Comparison of ENCODE assay signal across 9 cellular contexts in the genomic region with DNA sequence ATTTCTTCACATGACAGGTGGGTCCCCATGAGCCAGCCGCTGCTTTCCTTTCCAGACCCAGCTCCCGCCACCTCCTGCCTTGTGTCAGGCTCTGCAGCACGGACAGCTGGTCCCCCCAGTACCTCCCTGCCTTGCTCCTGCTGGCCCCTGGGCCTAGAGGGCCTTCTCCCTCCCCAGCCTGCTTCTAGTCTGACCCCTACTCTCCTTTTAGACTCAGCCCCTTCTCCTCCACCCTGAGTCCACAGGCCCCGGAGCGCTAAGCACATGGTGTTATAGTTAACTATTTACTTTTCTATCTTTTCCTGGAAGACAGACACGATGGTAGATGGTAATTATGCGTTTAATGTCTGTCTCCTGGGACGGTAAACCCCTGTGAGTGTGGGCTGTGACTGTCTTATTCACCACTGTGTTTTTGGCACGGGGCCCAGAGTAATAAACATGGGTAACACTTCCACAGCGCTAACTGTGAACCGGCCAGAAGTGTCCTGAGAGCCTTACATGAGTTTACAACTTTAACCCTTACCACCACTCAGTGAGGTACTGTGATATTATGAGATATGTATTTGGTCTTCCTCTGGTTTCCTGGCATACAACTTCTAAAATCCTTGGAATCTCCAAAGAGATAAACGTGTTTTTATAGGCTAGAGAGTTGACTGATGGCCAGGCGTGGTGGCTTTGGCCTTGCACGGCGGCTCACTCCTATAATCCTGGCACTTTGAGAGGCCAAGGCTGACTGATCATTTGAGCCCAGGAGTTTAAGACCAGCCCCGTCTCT. TPM values are rescaled to one million over a fixed set of nuclear protein-coding genes. Genes with fewer than 3 reads are reported as not detected.
DNase-seq lines count a peak whose midpoint lies in the region; ATAC-seq lines count a peak whose summit lies in the region.
"Had no signal": no experiment of that assay in that cellular context is flagged by ENCODE, and none has a peak within 500 bp of the region (broad histone marks: within the 10 kb centered on the region; RNA-seq: fewer than 3 reads in every experiment).

No MANE protein-coding gene starts in this region.

- 49 to 50% methylated on average over 16 of the region's 16 CpGs for WGBS in aorta, 2 donors

- no peak overlapping the region for H3K27ac ChIP-seq in aorta (ENCODE audit: low read depth in 1 of 2, low read length in 2 of 2)
- no peak overlapping the region for H3K27ac ChIP-seq in CD4-positive, alpha-beta memory T cell (ENCODE audit: low read depth, low read length)
- H3K27ac ChIP-seq: 22Rv1 had no signal

- H3K4me1 ChIP-seq in aorta (ENCODE audit: control insufficient read depth in 1 of 2, insufficient read depth in 2 of 2, low read length in 2 of 2), result no peaks in the 10 kb centered on the region
- H3K4me1 ChIP-seq in CD4-positive, alpha-beta memory T cell (ENCODE audit: insufficient read depth, low read length), result no peaks in the 10 kb centered on the region

- H3K4me3 ChIP-seq in aorta (ENCODE audit: low read length in 2 of 2), result no peak overlapping the region
- no peak overlapping the region for H3K4me3 ChIP-seq in CD4-positive, alpha-beta memory T cell (ENCODE audit: low read length in 2 of 2)

- no peaks in the 10 kb centered on the region for H3K27me3 ChIP-seq in aorta (ENCODE audit: control insufficient read depth in 1 of 2, insufficient read depth in 2 of 2, low read length in 1 of 2)
- H3K27me3 ChIP-seq in CD4-positive, alpha-beta memory T cell (ENCODE audit: insufficient read depth, low read length), result no peaks in the 10 kb centered on the region

- CTCF ChIA-PET in CD4-positive, alpha-beta memory T cell (lab: Charles Lee; ENCODE audit: partially characterized antibody), result interaction anchor here (1.4 kb wide), 1 partner anchor 18 kb away, joined by 6 read pairs; no protein-coding TSS in a partner anchor

- intact Hi-C loops in aorta (cut with DNase I), result no loop called here
- intact Hi-C loops in CD4-positive, alpha-beta memory T cell (cut with micrococcal nuclease), result no loop called here

- no peaks in the 10 kb centered on the region for H3K36me3 ChIP-seq in aorta (ENCODE audit: control insufficient read depth in 1 of 2, insufficient read depth in 2 of 2, low read length in 1 of 2)
- peaks cover 18% of the 10 kb centered on the region for H3K36me3 ChIP-seq in CD4-positive, alpha-beta memory T cell (ENCODE audit: insufficient read depth, low read length)

- H3K4me3 Mint-ChIP-seq in activated T-helper 17 cell treated with anti-CD3 and anti-CD28 coated beads, Interleukin-2, amount 50 U/mL, for 72 hours, result no peak overlapping the region
- peak overlapping the region in 1 of 8 donors; percentile 32 for H3K4me3 Mint-ChIP-seq in CD4-positive, alpha-beta memory T cell

- no peaks in the 10 kb centered on the region for H3K9me3 ChIP-seq in aorta (ENCODE audit: control insufficient read depth, low read length)
- H3K9me3 ChIP-seq in CD4-positive, alpha-beta memory T cell (ENCODE audit: control insufficient read depth in 1 of 2, low read length in 2 of 2), result no peaks in the 10 kb centered on the region

- peak overlapping the region; percentile 54 for H3K27ac Mint-ChIP-seq in activated T-helper 17 cell treated with anti-CD3 and anti-CD28 coated beads, Interleukin-2, amount 50 U/mL, for 72 hours
- H3K27ac Mint-ChIP-seq in CD4-positive, alpha-beta memory T cell, result peak overlapping the region in 3 of 7 donors; percentile 11 to 82 (median 59)

- no peaks in the 10 kb centered on the region for H3K9me3 Mint-ChIP-seq in activated T-helper 17 cell treated with anti-CD3 and anti-CD28 coated beads, Interleukin-2, amount 50 U/mL, for 72 hours
- H3K9me3 Mint-ChIP-seq in CD4-positive, alpha-beta memory T cell, result no peaks in the 10 kb centered on the region

- H3K27me3 Mint-ChIP-seq in activated T-helper 17 cell treated with anti-CD3 and anti-CD28 coated beads, Interleukin-2, amount 50 U/mL, for 72 hours, result no peaks in the 10 kb centered on the region
- H3K27me3 Mint-ChIP-seq in CD4-positive, alpha-beta memory T cell, result no peaks in the 10 kb centered on the region

- DNase-seq in DMS53 (lab: John Stamatoyannopoulos, UW) (peak; percentile 56), DMS53 treated with DMSO at 0.1 percent for 48 hours (lab: John Stamatoyannopoulos, UW; ENCODE audit: unreplicated experiment) (no peak), NCI-H1694 treated with DMSO at 0.1 percent for 48 hours (lab: John Stamatoyannopoulos, UW) (peak; percentile 83), left lobe of liver (ENCODE audit: low spot score) (no peak), aorta (no peak)
- DNase-seq in CD4-positive, alpha-beta memory T cell, result no peak

- H3K4me1 Mint-ChIP-seq in activated T-helper 17 cell treated with anti-CD3 and anti-CD28 coated beads, Interleukin-2, amount 50 U/mL, for 72 hours, result peaks cover 19% of the 10 kb centered on the region
- peaks cover 7 to 15% (median 12%) of the 10 kb centered on the region in 4 donors for H3K4me1 Mint-ChIP-seq in CD4-positive, alpha-beta memory T cell

- POLR2A ChIA-PET in CD4-positive, alpha-beta memory T cell (lab: Charles Lee; ENCODE audit: partially characterized antibody), result no interaction called here

- H3K36me3 Mint-ChIP-seq in activated T-helper 17 cell treated with anti-CD3 and anti-CD28 coated beads, Interleukin-2, amount 50 U/mL, for 72 hours (ENCODE audit: low read depth), result peaks cover 44% of the 10 kb centered on the region
- peaks cover 9 to 35% of the 10 kb centered on the region in 2 donors for H3K36me3 Mint-ChIP-seq in CD4-positive, alpha-beta memory T cell

- no peak for ATAC-seq in activated T-helper 17 cell treated with anti-CD3 and anti-CD28 coated beads, Interleukin-2, amount 50 U/mL, for 72 hours (replicated peaks)
- ATAC-seq in left lobe of liver (peak; percentile 4), aorta (ENCODE audit: low FRiP score) (peak; percentile 57), HG02571 (IDR thresholded peaks at IDR 0.05; ENCODE audit: unreplicated experiment) (no peak)

RNA-seq across cellular contexts. Expression of a gene that starts 41.2 kb away (rescaled TPM):
- 10 to 100 TPM; 73.8 to 88.7 TPM for total RNA-seq in activated T-helper 17 cell treated with anti-CD3 and anti-CD28 coated beads, Interleukin-2, amount 50 U/mL, for 72 hours
- total RNA-seq in left lobe of liver (53.1 TPM), aorta (10 to 100 TPM; 23.5 to 55.5 TPM)
- 10 to 100 TPM; 11.9 to 15.1 TPM for polyA plus RNA-seq in aorta
- total RNA-seq in CD4-positive, alpha-beta memory T cell, result 100 to 1,000 TPM; 132 to 141 TPM
- polyA plus RNA-seq in CD4-positive, alpha-beta memory T cell, result 10 to 100 TPM; 40.9 to 45.5 TPM

Comparison
In these comparisons a context has a peak if more than half of its experiments do, and no peak if none do; other contexts are left out.
1. DNase-seq: peak in DMS53 (single experiment) and NCI-H1694 treated with DMSO at 0.1 percent for 48 hours (single experiment); none in DMS53 treated with DMSO at 0.1 percent for 48 hours (single experiment), left lobe of liver (single experiment), aorta (0 of 2) and CD4-positive, alpha-beta memory T cell (0 of 5).
2. ATAC-seq: peak in left lobe of liver (single experiment) and aorta (single experiment); none in activated T-helper 17 cell treated with anti-CD3 and anti-CD28 coated beads, Interleukin-2, amount 50 U/mL, for 72 hours (single experiment) and HG02571 (single experiment).